In genomic region chr15:41544650-41545015, GRCh38 we compare ENCODE assay signal across 8 cellular contexts. TPM values are rescaled to one million over a fixed set of nuclear protein-coding genes. Genes with fewer than 3 reads are reported as not detected.
A peak's percentile ranks its signal among the peaks of the same experiment; 100 is the strongest.
DNase-seq lines count a peak whose midpoint lies in the region; ATAC-seq and TF ChIP-seq lines count a peak whose summit lies in the region.

No MANE protein-coding gene starts in this region.

- H3K27me3 Mint-ChIP-seq in activated CD8-positive, alpha-beta memory T cell treated with anti-CD3 and anti-CD28 coated beads, Interleukin-2, amount 10 ng/mL, durations not matched to agents 7 days and 5 days: no peaks in the 10 kb centered on the region

- DNase-seq in HAP-1 (ENCODE audit: low spot score in 2 of 2) (no peak), right atrium auricular region (ENCODE audit: low spot score) (peak; percentile 66), germinal center (ENCODE audit: low spot score) (no peak), GM13977 (ENCODE audit: low spot score) (no peak), mesenteric fat pad (ENCODE audit: low spot score) (no peak)
- no peak for DNase-seq in activated CD8-positive, alpha-beta memory T cell treated with anti-CD3 and anti-CD28 coated beads, Interleukin-2, amount 10 ng/mL, durations not matched to agents 7 days and 5 days
- no peak for DNase-seq in stimulated activated effector memory CD8-positive, alpha-beta T cell treated with anti-CD3 and anti-CD28 coated beads, Interleukin-12 subunit alpha, Interleukin-12 subunit beta, amount 100 ng/mL, for 72 hours (ENCODE audit: low spot score in 2 of 2)

- no peaks in the 10 kb centered on the region for H3K9me3 ChIP-seq in HAP-1
- no peaks in the 10 kb centered on the region for H3K9me3 ChIP-seq in right atrium auricular region

- in situ Hi-C loops in HAP-1 (cut with MboI; ENCODE audit: low sequenced_read_pairs): no loop called here
- in situ Hi-C loops in GM13977 (cut with MboI; ENCODE audit: low pct_unique_long_range_greater_than_20kb, low sequenced_read_pairs, unreplicated experiment): no loop called here

- CTCF ChIA-PET in activated CD8-positive, alpha-beta memory T cell treated with anti-CD3 and anti-CD28 coated beads, Interleukin-2, amount 10 ng/mL, durations not matched to agents 7 days and 5 days (lab: Charles Lee): interaction anchor here (1.0 to 1.7 kb wide), 5 partner anchors 13 to 258 kb away, joined by 3 to 9 read pairs (median 5); no protein-coding TSS in a partner anchor

- H3K4me3 Mint-ChIP-seq in activated CD8-positive, alpha-beta memory T cell treated with anti-CD3 and anti-CD28 coated beads, Interleukin-2, amount 10 ng/mL, durations not matched to agents 7 days and 5 days: peak overlapping the region; percentile 97
- H3K4me3 Mint-ChIP-seq in stimulated activated effector memory CD8-positive, alpha-beta T cell treated with anti-CD3 and anti-CD28 coated beads, Interleukin-12 subunit alpha, Interleukin-12 subunit beta, amount 100 ng/mL, for 72 hours: peak overlapping the region; percentile 93

- H3K4me1 ChIP-seq in HAP-1 (peaks cover 15% of the 10 kb centered on the region; the same call in 1 of the 2 replicates), right atrium auricular region (peaks cover 0 to 12% of the 10 kb centered on the region in 2 donors)

- H3K36me3 Mint-ChIP-seq in activated CD8-positive, alpha-beta memory T cell treated with anti-CD3 and anti-CD28 coated beads, Interleukin-2, amount 10 ng/mL, durations not matched to agents 7 days and 5 days: peaks cover 1% of the 10 kb centered on the region
- H3K36me3 Mint-ChIP-seq in stimulated activated effector memory CD8-positive, alpha-beta T cell treated with anti-CD3 and anti-CD28 coated beads, Interleukin-12 subunit alpha, Interleukin-12 subunit beta, amount 100 ng/mL, for 72 hours: no peaks in the 10 kb centered on the region

- H3K9me3 Mint-ChIP-seq in activated CD8-positive, alpha-beta memory T cell treated with anti-CD3 and anti-CD28 coated beads, Interleukin-2, amount 10 ng/mL, durations not matched to agents 7 days and 5 days (ENCODE audit: low read depth): no peaks in the 10 kb centered on the region
- H3K9me3 Mint-ChIP-seq in stimulated activated effector memory CD8-positive, alpha-beta T cell treated with anti-CD3 and anti-CD28 coated beads, Interleukin-12 subunit alpha, Interleukin-12 subunit beta, amount 100 ng/mL, for 72 hours: no peaks in the 10 kb centered on the region

- H3K27me3 ChIP-seq in HAP-1 (ENCODE audit: low read depth) (no peaks in the 10 kb centered on the region), right atrium auricular region (no peaks in the 10 kb centered on the region)

- H3K27ac Mint-ChIP-seq in activated CD8-positive, alpha-beta memory T cell treated with anti-CD3 and anti-CD28 coated beads, Interleukin-2, amount 10 ng/mL, durations not matched to agents 7 days and 5 days: peak overlapping the region; percentile 91
- H3K27ac Mint-ChIP-seq in stimulated activated effector memory CD8-positive, alpha-beta T cell treated with anti-CD3 and anti-CD28 coated beads, Interleukin-12 subunit alpha, Interleukin-12 subunit beta, amount 100 ng/mL, for 72 hours: peak overlapping the region; percentile 94

- no peak for ATAC-seq in activated CD8-positive, alpha-beta memory T cell treated with anti-CD3 and anti-CD28 coated beads, Interleukin-2, amount 10 ng/mL, durations not matched to agents 7 days and 5 days
- peak; percentile 6 for ATAC-seq in stimulated activated effector memory CD8-positive, alpha-beta T cell treated with anti-CD3 and anti-CD28 coated beads, Interleukin-12 subunit alpha, Interleukin-12 subunit beta, amount 100 ng/mL, for 72 hours
- ATAC-seq in HG02973 (IDR thresholded peaks at IDR 0.05; ENCODE audit: unreplicated experiment): no peak

- peaks cover 17% of the 10 kb centered on the region for H3K4me1 Mint-ChIP-seq in activated CD8-positive, alpha-beta memory T cell treated with anti-CD3 and anti-CD28 coated beads, Interleukin-2, amount 10 ng/mL, durations not matched to agents 7 days and 5 days
- peaks cover 21% of the 10 kb centered on the region for H3K4me1 Mint-ChIP-seq in stimulated activated effector memory CD8-positive, alpha-beta T cell treated with anti-CD3 and anti-CD28 coated beads, Interleukin-12 subunit alpha, Interleukin-12 subunit beta, amount 100 ng/mL, for 72 hours

- TF ChIP-seq CTCF in right atrium auricular region (IDR thresholded peaks at IDR 0.05) (no peak), GM13977 (IDR thresholded peaks at IDR 0.05; ENCODE audit: extremely low read depth, insufficient read depth, missing control alignments) (no peak)

- H3K27ac ChIP-seq in right atrium auricular region: peak overlapping the region in 1 of 2 donors; percentile 86

- H3K36me3 ChIP-seq in HAP-1 (replicated peaks) (no peaks in the 10 kb centered on the region), right atrium auricular region (no peaks in the 10 kb centered on the region)

- peak overlapping the region; percentile 88 for H3K4me3 ChIP-seq in HAP-1
- peak overlapping the region; percentile 78 to 81 for H3K4me3 ChIP-seq in right atrium auricular region

RNA-seq across cellular contexts. Expression of gene RPAP1, which starts 0.6 kb away (rescaled TPM):
- total RNA-seq in activated CD8-positive, alpha-beta memory T cell treated with anti-CD3 and anti-CD28 coated beads, Interleukin-2, amount 10 ng/mL, durations not matched to agents 7 days and 5 days: 10 to 100 TPM; 38.2 to 40.0 TPM
- total RNA-seq in right atrium auricular region (10 to 100 TPM; 10.4 to 25.3 TPM), mesenteric fat pad (26.7 TPM)

RNA-seq across cellular contexts. Expression of gene TYRO3, which starts 14.4 kb away (rescaled TPM):
- under 1 TPM; 0.32 to 0.66 TPM for total RNA-seq in activated CD8-positive, alpha-beta memory T cell treated with anti-CD3 and anti-CD28 coated beads, Interleukin-2, amount 10 ng/mL, durations not matched to agents 7 days and 5 days
- total RNA-seq in right atrium auricular region (1 to 10 TPM; 4.1 to 8.5 TPM), mesenteric fat pad (63.4 TPM)

RNA-seq across cellular contexts. Expression of gene LTK, which starts 31.0 kb away (rescaled TPM):
- total RNA-seq in activated CD8-positive, alpha-beta memory T cell treated with anti-CD3 and anti-CD28 coated beads, Interleukin-2, amount 10 ng/mL, durations not matched to agents 7 days and 5 days: under 1 TPM; 0.20 to 0.30 TPM
- total RNA-seq in right atrium auricular region (under 1 TPM in 1 of 2 donors, not detected in 1; 0.98 TPM), mesenteric fat pad (0.77 TPM)

RNA-seq across cellular contexts. Expression of gene ITPKA, which starts 51.0 kb away (rescaled TPM):
- total RNA-seq in activated CD8-positive, alpha-beta memory T cell treated with anti-CD3 and anti-CD28 coated beads, Interleukin-2, amount 10 ng/mL, durations not matched to agents 7 days and 5 days: under 1 TPM in 1 of 2 experiments, not detected in 1; 0.52 TPM
- total RNA-seq in right atrium auricular region (under 1 TPM in 1 of 2 donors, not detected in 1; 0.90 TPM), mesenteric fat pad (0.16 TPM)
